ENCODE assay signal across 8 cellular contexts in genomic region chr3:194265505-194265892, GRCh38.
DNase-seq lines count a peak whose midpoint lies in the region; ATAC-seq, FAIRE-seq and TF ChIP-seq lines count a peak whose summit lies in the region.

No MANE protein-coding gene starts in this region.

- peak; percentile 9 for ATAC-seq in stimulated activated effector memory CD8-positive, alpha-beta T cell treated with anti-CD3 and anti-CD28 coated beads, Interleukin-12 subunit alpha, Interleukin-12 subunit beta, amount 100 ng/mL, for 72 hours
- ATAC-seq in HG03460 (IDR thresholded peaks at IDR 0.05; ENCODE audit: unreplicated experiment) = no peak

- no peak overlapping the region for H3K4me3 Mint-ChIP-seq in astrocyte (ENCODE audit: unreplicated experiment)
- H3K4me3 Mint-ChIP-seq in stimulated activated effector memory CD8-positive, alpha-beta T cell treated with anti-CD3 and anti-CD28 coated beads, Interleukin-12 subunit alpha, Interleukin-12 subunit beta, amount 100 ng/mL, for 72 hours = no peak overlapping the region

- no peak for TF ChIP-seq CTCF in astrocyte (IDR thresholded peaks at IDR 0.05; ENCODE audit: insufficient read depth, low read depth, low read length)

- H4K20me1 ChIP-seq in astrocyte (ENCODE audit: insufficient read depth, low read length) = no peaks in the 10 kb centered on the region

- H3K4me2 ChIP-seq in astrocyte (ENCODE audit: low read length) = peak overlapping the region; percentile 71

- H3K27ac Mint-ChIP-seq in astrocyte (ENCODE audit: unreplicated experiment) = no peak overlapping the region
- H3K27ac Mint-ChIP-seq in stimulated activated effector memory CD8-positive, alpha-beta T cell treated with anti-CD3 and anti-CD28 coated beads, Interleukin-12 subunit alpha, Interleukin-12 subunit beta, amount 100 ng/mL, for 72 hours = no peak overlapping the region

- no peak overlapping the region for H3K4me3 ChIP-seq in astrocyte (ENCODE audit: insufficient read depth, low read depth, low read length)

- no peaks in the 10 kb centered on the region for H3K9me3 Mint-ChIP-seq in astrocyte (ENCODE audit: unreplicated experiment)
- H3K9me3 Mint-ChIP-seq in stimulated activated effector memory CD8-positive, alpha-beta T cell treated with anti-CD3 and anti-CD28 coated beads, Interleukin-12 subunit alpha, Interleukin-12 subunit beta, amount 100 ng/mL, for 72 hours = no peaks in the 10 kb centered on the region

- H3K4me1 Mint-ChIP-seq in astrocyte (ENCODE audit: low read depth, unreplicated experiment) = peaks cover 4% of the 10 kb centered on the region
- no peaks in the 10 kb centered on the region for H3K4me1 Mint-ChIP-seq in stimulated activated effector memory CD8-positive, alpha-beta T cell treated with anti-CD3 and anti-CD28 coated beads, Interleukin-12 subunit alpha, Interleukin-12 subunit beta, amount 100 ng/mL, for 72 hours

- H3K9me3 ChIP-seq in astrocyte (ENCODE audit: insufficient read depth, low read depth, low read length) = no peaks in the 10 kb centered on the region

- no peak for FAIRE-seq in astrocyte (lab: Jason Lieb, UNC)

- H3K27me3 Mint-ChIP-seq in astrocyte (ENCODE audit: low read depth, unreplicated experiment) = peaks cover 62% of the 10 kb centered on the region

- no peaks in the 10 kb centered on the region for H3K79me2 ChIP-seq in astrocyte (ENCODE audit: insufficient read depth, low read length)

- DNase-seq in HCEC 1CT = peak; percentile 50
- DNase-seq in astrocyte (ENCODE audit: low read depth) = peak; percentile 99
- DNase-seq in hypothalamus (lab: John Stamatoyannopoulos, UW) = peak in 36 of 51 donors; percentile 15 to 77 (median 52)
- DNase-seq in stimulated activated effector memory CD8-positive, alpha-beta T cell treated with anti-CD3 and anti-CD28 coated beads, Interleukin-12 subunit alpha, Interleukin-12 subunit beta, amount 100 ng/mL, for 72 hours (ENCODE audit: low spot score in 2 of 2) = no peak
- no peak for DNase-seq in SIG-M5 (lab: John Stamatoyannopoulos, UW)
- no peak for DNase-seq in dedifferentiated amniotic fluid mesenchymal stem cell (ENCODE audit: extremely low spot score)
- no peak for DNase-seq in NK-92 treated with Interleukin-12 subunit alpha and Interleukin-12 subunit beta, amount 100 ng/mL, for 24 hours (lab: John Stamatoyannopoulos, UW)

- peak overlapping the region; percentile 54 for H3K27ac ChIP-seq in astrocyte (ENCODE audit: low read depth, low read length)

- no peaks in the 10 kb centered on the region for H3K36me3 ChIP-seq in astrocyte (ENCODE audit: insufficient read depth, low read length)

- H3K4me1 ChIP-seq in astrocyte (ENCODE audit: insufficient read depth, low read length) = peaks cover 21% of the 10 kb centered on the region

- peaks cover 12% of the 10 kb centered on the region for H3K27me3 ChIP-seq in astrocyte (ENCODE audit: insufficient read depth, low read length)

- H3K36me3 Mint-ChIP-seq in astrocyte (ENCODE audit: low read depth, unreplicated experiment) = no peaks in the 10 kb centered on the region
- no peaks in the 10 kb centered on the region for H3K36me3 Mint-ChIP-seq in stimulated activated effector memory CD8-positive, alpha-beta T cell treated with anti-CD3 and anti-CD28 coated beads, Interleukin-12 subunit alpha, Interleukin-12 subunit beta, amount 100 ng/mL, for 72 hours

- peak overlapping the region; percentile 56 for H3K9ac ChIP-seq in astrocyte (ENCODE audit: low read length)

- H2AFZ ChIP-seq in astrocyte (ENCODE audit: low read depth, low read length) = peak overlapping the region; percentile 68

Comparison
In these comparisons a context has a peak if more than half of its experiments do, and no peak if none do; other contexts are left out.
1. DNase-seq: peak in HCEC 1CT (single experiment), astrocyte (single experiment) and hypothalamus (36 of 51); none in stimulated activated effector memory CD8-positive, alpha-beta T cell treated with anti-CD3 and anti-CD28 coated beads, Interleukin-12 subunit alpha, Interleukin-12 subunit beta, amount 100 ng/mL, for 72 hours (0 of 2), SIG-M5 (single experiment), dedifferentiated amniotic fluid mesenchymal stem cell (single experiment) and NK-92 treated with Interleukin-12 subunit alpha and Interleukin-12 subunit beta, amount 100 ng/mL, for 24 hours (single experiment).